Comparison of ENCODE assay signal across 8 cellular contexts in the genomic region with DNA sequence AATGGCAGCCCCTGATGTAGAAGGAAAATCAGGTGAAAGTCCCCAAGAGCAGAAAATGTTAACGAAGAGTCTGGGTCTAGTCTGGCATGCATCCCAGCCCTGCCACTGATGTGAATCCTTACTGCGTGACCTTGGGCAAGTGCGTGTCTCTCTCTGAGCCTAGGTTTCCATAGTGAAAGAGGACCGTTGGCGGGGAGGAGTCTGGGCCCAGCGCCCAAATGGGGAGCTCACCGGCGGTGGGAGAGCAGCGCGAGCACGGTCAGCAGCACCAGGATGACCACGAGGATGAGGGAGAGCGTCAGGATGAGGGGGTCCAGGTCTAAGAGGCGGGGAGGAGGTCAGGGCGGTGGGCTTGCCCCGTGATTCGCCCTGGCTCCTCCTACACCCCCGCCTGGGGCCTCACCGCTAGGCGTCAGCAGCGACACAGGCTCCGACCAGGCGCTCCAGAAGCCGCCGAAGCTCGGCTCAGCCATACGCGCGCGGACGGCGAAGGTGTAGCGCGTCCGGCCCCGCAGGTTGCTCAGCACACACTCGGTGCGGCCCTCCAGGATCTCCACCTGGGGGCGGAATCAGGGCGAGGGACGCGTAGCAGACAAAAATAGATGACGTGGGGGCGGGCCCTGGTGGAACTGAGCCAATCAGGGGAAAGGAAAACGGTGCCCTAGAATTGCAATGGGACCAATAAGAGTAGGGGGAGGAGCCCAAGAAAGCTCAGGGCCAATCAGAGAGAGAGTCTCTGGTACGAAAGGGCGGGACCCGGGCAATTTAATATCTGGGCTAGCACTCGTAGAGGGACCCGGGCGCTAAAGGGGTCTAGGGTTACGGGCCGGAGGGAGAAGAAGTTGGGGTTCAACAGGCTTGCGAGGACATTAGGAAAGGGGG. TPM values are rescaled to one million over a fixed set of nuclear protein-coding genes. Genes with fewer than 3 reads are reported as not detected.
DNase-seq lines count a peak whose midpoint lies in the region; ATAC-seq and TF ChIP-seq lines count a peak whose summit lies in the region.

No MANE protein-coding gene starts in this region.

- TF ChIP-seq POLR2A in stomach (IDR thresholded peaks at IDR 0.05), result peak in 2 of 4 donors; percentile 54 to 61

- TF ChIP-seq CTCF in RWPE2 (IDR thresholded peaks at IDR 0.05; ENCODE audit: poor library complexity, severe bottlenecking) (peak; percentile 80), neural crest cell (conservative IDR thresholded peaks at IDR 0.05) (peak; percentile 75), stomach (IDR thresholded peaks at IDR 0.05) (peak in 6 of 7 experiments; percentile 5 to 92 (median 81))

- peak; percentile 60 for TF ChIP-seq RAD21 in Ishikawa (IDR thresholded peaks at IDR 0.05; ENCODE audit: low read depth)

- ATAC-seq in GM21619 (IDR thresholded peaks at IDR 0.05; ENCODE audit: unreplicated experiment) (peak; percentile 68), RWPE2 (ENCODE audit: low read depth) (peak; percentile 75)

- H3K27ac Mint-ChIP-seq in neural crest cell (ENCODE audit: unreplicated experiment), result peak overlapping the region; percentile 91

- intact Hi-C loops in stomach (cut with DNase I; ENCODE audit: low total_unique reads), result no loop called here

- TF ChIP-seq EP300 in Ishikawa (IDR thresholded peaks at IDR 0.05; ENCODE audit: borderline replicate concordance) (no peak; the same call in 1 of the 2 replicates), stomach (IDR thresholded peaks at IDR 0.05) (no peak)

- no peaks in the 10 kb centered on the region for H3K36me3 Mint-ChIP-seq in neural crest cell (ENCODE audit: low read depth)

- peaks cover 28% of the 10 kb centered on the region for H3K4me1 ChIP-seq in RWPE2 (ENCODE audit: insufficient read depth, poor library complexity, severe bottlenecking)
- peaks cover 48 to 83% (median 73%) of the 10 kb centered on the region in 4 donors for H3K4me1 ChIP-seq in stomach

- no peaks in the 10 kb centered on the region for H3K9me3 ChIP-seq in RWPE2 (ENCODE audit: severe bottlenecking)
- H3K9me3 ChIP-seq in stomach, result no peaks in the 10 kb centered on the region

- H3K27me3 Mint-ChIP-seq in neural crest cell (ENCODE audit: low read depth), result peaks cover 39% of the 10 kb centered on the region

- H3K36me3 ChIP-seq in RWPE2 (ENCODE audit: low read depth) (peaks cover 12% of the 10 kb centered on the region), stomach (peaks cover 0 to 7% (median 0%) of the 10 kb centered on the region in 4 donors)

- H3K9me3 Mint-ChIP-seq in neural crest cell, result no peaks in the 10 kb centered on the region

- WGBS in stomach, 5 donors, result 0 to 1% (median 1%) methylated on average over 37 to 54 of the region's 54 CpGs

- DNase-seq in DMS53 treated with DMSO at 0.1 percent for 48 hours (lab: John Stamatoyannopoulos, UW; ENCODE audit: unreplicated experiment), result peak; percentile 85
- peak; percentile 97 for DNase-seq in RWPE2 (ENCODE audit: low spot score)
- DNase-seq in activated effector memory CD4-positive, alpha-beta T cell treated with Interleukin-2 at 50 U/mL for 16 hours, result peak; percentile 97
- DNase-seq in fibroblast of the conjunctiva (ENCODE audit: low read depth), result peak; percentile 90
- peak; percentile 87 for DNase-seq in neural crest cell (ENCODE audit: low read depth, low spot score)
- DNase-seq in stomach, result peak; percentile 95

- H3K27me3 ChIP-seq in RWPE2 (ENCODE audit: insufficient read depth, poor library complexity, severe bottlenecking) (no peaks in the 10 kb centered on the region), stomach (peaks cover 0 to 26% (median 0%) of the 10 kb centered on the region in 3 donors)

- H3K27ac ChIP-seq in RWPE2 (ENCODE audit: poor library complexity, severe bottlenecking), result peak overlapping the region; percentile 72
- peak overlapping the region; percentile 76 to 93 (median 84) for H3K27ac ChIP-seq in stomach

- H3K4me3 Mint-ChIP-seq in neural crest cell, result peak overlapping the region; percentile 99

- H3K4me3 ChIP-seq in RWPE2 (ENCODE audit: severe bottlenecking) (peak overlapping the region; percentile 38), stomach (peak overlapping the region; percentile 50 to 67 (median 59))

- H3K4me1 Mint-ChIP-seq in neural crest cell, result peaks cover 40% of the 10 kb centered on the region

TF ChIP-seq in Ishikawa, 13 proteins besides CTCF, POLR2A, EP300 and RAD21:
- peak; percentile 41; the same call in 1 of the 2 replicates for TF ChIP-seq TCF12 (IDR thresholded peaks at IDR 0.05; ENCODE audit: low read depth)
- peak; percentile 44; the same call in 1 of the 2 replicates for TF ChIP-seq EGR1 (IDR thresholded peaks at IDR 0.05)
- TF ChIP-seq TAF1 (IDR thresholded peaks at IDR 0.05; ENCODE audit: low read depth), result peak; percentile 51; the same call in 1 of the 2 replicates
- TF ChIP-seq NFIC (IDR thresholded peaks at IDR 0.05), result 0 out of 2 replicates have a peak, but pooled peaks have one; percentile 5
- TF ChIP-seq FOXM1 (IDR thresholded peaks at IDR 0.05; ENCODE audit: borderline replicate concordance, low read depth), result peak; percentile 15; the same call in 1 of the 2 replicates
- TF ChIP-seq, protein P1, sequence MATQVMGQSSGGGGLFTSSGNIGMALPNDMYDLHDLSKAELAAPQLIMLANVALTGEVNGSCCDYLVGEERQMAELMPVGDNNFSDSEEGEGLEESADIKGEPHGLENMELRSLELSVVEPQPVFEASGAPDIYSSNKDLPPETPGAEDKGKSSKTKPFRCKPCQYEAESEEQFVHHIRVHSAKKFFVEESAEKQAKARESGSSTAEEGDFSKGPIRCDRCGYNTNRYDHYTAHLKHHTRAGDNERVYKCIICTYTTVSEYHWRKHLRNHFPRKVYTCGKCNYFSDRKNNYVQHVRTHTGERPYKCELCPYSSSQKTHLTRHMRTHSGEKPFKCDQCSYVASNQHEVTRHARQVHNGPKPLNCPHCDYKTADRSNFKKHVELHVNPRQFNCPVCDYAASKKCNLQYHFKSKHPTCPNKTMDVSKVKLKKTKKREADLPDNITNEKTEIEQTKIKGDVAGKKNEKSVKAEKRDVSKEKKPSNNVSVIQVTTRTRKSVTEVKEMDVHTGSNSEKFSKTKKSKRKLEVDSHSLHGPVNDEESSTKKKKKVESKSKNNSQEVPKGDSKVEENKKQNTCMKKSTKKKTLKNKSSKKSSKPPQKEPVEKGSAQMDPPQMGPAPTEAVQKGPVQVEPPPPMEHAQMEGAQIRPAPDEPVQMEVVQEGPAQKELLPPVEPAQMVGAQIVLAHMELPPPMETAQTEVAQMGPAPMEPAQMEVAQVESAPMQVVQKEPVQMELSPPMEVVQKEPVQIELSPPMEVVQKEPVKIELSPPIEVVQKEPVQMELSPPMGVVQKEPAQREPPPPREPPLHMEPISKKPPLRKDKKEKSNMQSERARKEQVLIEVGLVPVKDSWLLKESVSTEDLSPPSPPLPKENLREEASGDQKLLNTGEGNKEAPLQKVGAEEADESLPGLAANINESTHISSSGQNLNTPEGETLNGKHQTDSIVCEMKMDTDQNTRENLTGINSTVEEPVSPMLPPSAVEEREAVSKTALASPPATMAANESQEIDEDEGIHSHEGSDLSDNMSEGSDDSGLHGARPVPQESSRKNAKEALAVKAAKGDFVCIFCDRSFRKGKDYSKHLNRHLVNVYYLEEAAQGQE (IDR thresholded peaks at IDR 0.05; ENCODE audit: low read depth), result no peak
- peak; percentile 60; the same call in 1 of the 2 replicates for TF ChIP-seq YY1 (IDR thresholded peaks at IDR 0.05; ENCODE audit: low read depth)
- TF ChIP-seq, protein P2, sequence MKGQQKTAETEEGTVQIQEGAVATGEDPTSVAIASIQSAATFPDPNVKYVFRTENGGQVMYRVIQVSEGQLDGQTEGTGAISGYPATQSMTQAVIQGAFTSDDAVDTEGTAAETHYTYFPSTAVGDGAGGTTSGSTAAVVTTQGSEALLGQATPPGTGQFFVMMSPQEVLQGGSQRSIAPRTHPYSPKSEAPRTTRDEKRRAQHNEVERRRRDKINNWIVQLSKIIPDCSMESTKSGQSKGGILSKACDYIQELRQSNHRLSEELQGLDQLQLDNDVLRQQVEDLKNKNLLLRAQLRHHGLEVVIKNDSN (IDR thresholded peaks at IDR 0.05), result no peak
- TF ChIP-seq CEBPB (IDR thresholded peaks at IDR 0.05), result no peak
- TF ChIP-seq TEAD4 (IDR thresholded peaks at IDR 0.05), result peak; percentile 45
- 0 out of 2 replicates have a peak, but pooled peaks have one; percentile 77 for TF ChIP-seq ZBTB7A (IDR thresholded peaks at IDR 0.05; ENCODE audit: low read depth)
- TF ChIP-seq, protein P3, sequence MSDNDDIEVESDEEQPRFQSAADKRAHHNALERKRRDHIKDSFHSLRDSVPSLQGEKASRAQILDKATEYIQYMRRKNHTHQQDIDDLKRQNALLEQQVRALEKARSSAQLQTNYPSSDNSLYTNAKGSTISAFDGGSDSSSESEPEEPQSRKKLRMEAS (IDR thresholded peaks at IDR 0.05), result peak; percentile 81
- peak; percentile 52; the same call in 1 of the 2 replicates for TF ChIP-seq CREB1 (IDR thresholded peaks at IDR 0.05; ENCODE audit: low read depth)

RNA-seq across cellular contexts. Expression of a gene that starts 3.2 kb away (rescaled TPM):
- total RNA-seq in neural crest cell, result 3.5 and 4.5 TPM in 2 replicates
- 10 to 100 TPM in 4 of 5 donors, 1 to 10 TPM in 1; 4.8 to 19.9 (median 14.6) TPM for total RNA-seq in stomach
- 1 to 10 TPM; 3.7 to 8.9 (median 5.0) TPM for polyA plus RNA-seq in stomach

RNA-seq across cellular contexts. Expression of a gene that starts 6.4 kb away (rescaled TPM):
- total RNA-seq in neural crest cell (2.9 and 3.5 TPM in 2 replicates), stomach (under 1 TPM in 2 of 5 donors, not detected in 3; 0.37 to 0.45 TPM)
- 1 to 10 TPM; 3.2 to 4.1 (median 3.4) TPM for polyA plus RNA-seq in stomach

RNA-seq across cellular contexts. Expression of a gene that starts 25.7 kb away (rescaled TPM):
- total RNA-seq in neural crest cell, result 10.3 and 12.3 TPM in 2 replicates
- 100 to 1,000 TPM in 1 of 5 donors, 10 to 100 TPM in 1, 1 to 10 TPM in 3; 6.1 to 364 (median 9.9) TPM for total RNA-seq in stomach
- 10 to 100 TPM in 1 of 3 donors, 1 to 10 TPM in 2; 6.4 to 15.2 (median 9.8) TPM for polyA plus RNA-seq in stomach

RNA-seq across cellular contexts. Expression of a gene that starts 34.6 kb away (rescaled TPM):
- total RNA-seq in neural crest cell (7.0 and 10.3 TPM in 2 replicates), stomach (10 to 100 TPM in 4 of 5 donors, 1 to 10 TPM in 1; 2.9 to 91.2 (median 20.3) TPM)
- polyA plus RNA-seq in stomach, result 10 to 100 TPM; 40.5 to 96.3 (median 70.0) TPM

RNA-seq across cellular contexts. Expression of a gene that starts 34.8 kb away (rescaled TPM):
- total RNA-seq in neural crest cell (34.8 and 36.1 TPM in 2 replicates), stomach (100 to 1,000 TPM in 2 of 5 donors, 10 to 100 TPM in 2, 1 to 10 TPM in 1; 5.8 to 117 (median 69.3) TPM)
- polyA plus RNA-seq in stomach, result 100 to 1,000 TPM in 1 of 3 donors, 10 to 100 TPM in 2; 58.2 to 169 (median 61.7) TPM

Comparison
In these comparisons a context has a peak if more than half of its experiments do, and no peak if none do; other contexts are left out.
1. Peak in every context shown above with its lines: DNase-seq, ATAC-seq, H3K4me3 ChIP-seq and H3K27ac ChIP-seq.